Comparison of ENCODE assay signal across 9 cellular contexts in genomic region chr19:54464044-54464623, GRCh38. TPM values are rescaled to one million over a fixed set of nuclear protein-coding genes. Genes with fewer than 3 reads are reported as not detected.
DNase-seq lines count a peak whose midpoint lies in the region; ATAC-seq and TF ChIP-seq lines count a peak whose summit lies in the region.
"Had no signal": no experiment of that assay in that cellular context is flagged by ENCODE, and none has a peak within 500 bp of the region (broad histone marks: within the 10 kb centered on the region; RNA-seq: fewer than 3 reads in every experiment).

No MANE protein-coding gene starts in this region.

- TF ChIP-seq CTCF in DOHH2 (IDR thresholded peaks at IDR 0.05; ENCODE audit: low read depth, low read length, poor library complexity, severe bottlenecking): no peak
- no peak for TF ChIP-seq CTCF in foreskin fibroblast (IDR thresholded peaks at IDR 0.05; ENCODE audit: low read depth, low read length)

- DNase-seq in SHP77 (lab: John Stamatoyannopoulos, UW) (peak; percentile 93), foreskin fibroblast (peak; percentile 50 to 79)
- DNase-seq in activated effector memory CD4-positive, alpha-beta T cell treated with anti-CD3 and anti-CD28 coated beads, Interleukin-2, amount 50 U/mL, for 16 hours: peak; percentile 94

- H3K9me2 ChIP-seq in DOHH2 (replicated peaks; ENCODE audit: control insufficient read depth, low read length): no peaks in the 10 kb centered on the region

- H3K27me3 ChIP-seq in DOHH2 (ENCODE audit: control insufficient read depth, low read length): no peaks in the 10 kb centered on the region
- no peaks in the 10 kb centered on the region for H3K27me3 ChIP-seq in neuron (ENCODE audit: insufficient read depth, low read length)

- peaks cover 13% of the 10 kb centered on the region for H3K79me2 ChIP-seq in DOHH2 (ENCODE audit: control insufficient read depth, low read length)

- H3K4me3 ChIP-seq in DOHH2 (ENCODE audit: low read length) (peak overlapping the region; percentile 80), foreskin fibroblast (ENCODE audit: low read depth in 1 of 2, low read length in 2 of 2) (peak overlapping the region; percentile 58 to 59), neuron (ENCODE audit: low read length) (peak overlapping the region; percentile 65)

- H3K4me1 ChIP-seq in DOHH2 (ENCODE audit: control insufficient read depth, low read length) (peaks cover 30% of the 10 kb centered on the region), neuron (ENCODE audit: insufficient read depth, low read length) (peaks cover 7% of the 10 kb centered on the region)

- no peaks in the 10 kb centered on the region for H4K20me1 ChIP-seq in DOHH2 (ENCODE audit: control insufficient read depth, insufficient read depth, low read depth, low read length)

- peaks cover 6% of the 10 kb centered on the region; the same call in 1 of the 2 replicates for H3F3A ChIP-seq in DOHH2 (ENCODE audit: control insufficient read depth, insufficient read depth)

- H3K4me2 ChIP-seq in DOHH2 (ENCODE audit: low read length): peak overlapping the region; percentile 82

- H2AFZ ChIP-seq in neuron (ENCODE audit: low read depth, low read length): peak overlapping the region; percentile 73

- H3K9me3 ChIP-seq in DOHH2 (ENCODE audit: control insufficient read depth, insufficient read depth, low read length) (no peaks in the 10 kb centered on the region), KOPT-K1 (ENCODE audit: insufficient read depth, low read length, poor library complexity, severe bottlenecking) (no peaks in the 10 kb centered on the region), neuron (ENCODE audit: low read length) (no peaks in the 10 kb centered on the region)

- H3K27ac ChIP-seq in DOHH2 (ENCODE audit: low read depth, low read length) (peak overlapping the region; percentile 81), KOPT-K1 (ENCODE audit: low read depth, low read length, poor library complexity, severe bottlenecking) (peak overlapping the region; percentile 47), temporal lobe (ENCODE audit: low read depth, low read length) (peak overlapping the region; percentile 65)

- peak; percentile 41 for ATAC-seq in GM21825 (IDR thresholded peaks at IDR 0.05; ENCODE audit: unreplicated experiment)

- H3K36me3 ChIP-seq in DOHH2 (ENCODE audit: control insufficient read depth, low read length) (peaks cover 31% of the 10 kb centered on the region), KOPT-K1 (ENCODE audit: insufficient read depth, low read length) (peaks cover 38% of the 10 kb centered on the region), neuron (ENCODE audit: insufficient read depth, low read length) (peaks cover 26% of the 10 kb centered on the region)

RNA-seq across cellular contexts. Expression of gene LENG9, which starts 0.6 kb away (rescaled TPM):
- 2.7 TPM for total RNA-seq in temporal lobe

RNA-seq across cellular contexts. Expression of gene CDC42EP5, which starts 9.0 kb away (rescaled TPM):
- 1.7 TPM for total RNA-seq in temporal lobe

RNA-seq across cellular contexts. Expression of gene LENG8, which starts 15.1 kb away (rescaled TPM):
- total RNA-seq in temporal lobe: 22.6 TPM

RNA-seq across cellular contexts. Expression of gene LAIR2, which starts 38.5 kb away (rescaled TPM):
- not detected for total RNA-seq in temporal lobe
- total RNA-seq: subcutaneous adipose tissue had no signal

RNA-seq across cellular contexts. Expression of gene TTYH1, which starts 48.9 kb away (rescaled TPM):
- total RNA-seq in temporal lobe: 79.7 TPM

Comparison
In these comparisons a context has a peak if more than half of its experiments do, and no peak if none do; other contexts are left out.
1. Peak in every context shown above with its lines: DNase-seq, ATAC-seq, H3K4me3 ChIP-seq and H3K27ac ChIP-seq.